11 cellular contexts compared by ENCODE assay signal in the genomic region with DNA sequence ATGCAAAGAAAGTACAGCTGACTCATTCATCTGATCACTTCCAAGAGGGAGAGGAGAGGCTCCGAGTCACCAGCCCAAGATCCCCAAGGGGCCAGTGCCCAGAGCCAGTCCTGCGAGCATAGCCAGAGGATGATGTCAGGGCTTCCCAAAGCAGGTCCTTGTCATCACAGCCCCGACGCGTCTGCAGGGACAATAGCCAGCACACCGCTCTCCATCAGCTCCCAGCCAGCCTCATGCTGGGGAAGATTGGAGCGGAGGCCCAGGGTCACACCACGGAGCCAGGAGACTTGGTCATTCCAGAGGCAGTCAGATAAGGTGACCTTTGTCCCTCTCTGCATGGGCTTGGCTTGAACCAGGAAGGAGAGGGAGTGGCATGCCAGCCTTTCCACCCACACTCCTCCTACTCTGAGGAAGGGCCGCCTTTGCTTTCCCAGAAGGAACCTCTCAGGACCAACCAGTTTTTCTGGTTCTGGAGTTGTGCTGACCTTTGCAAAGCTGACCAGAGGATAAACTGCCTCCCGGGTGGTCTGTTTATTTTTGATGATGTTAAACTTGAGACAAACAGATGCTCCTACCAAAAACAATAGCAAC. TPM values are rescaled to one million over a fixed set of nuclear protein-coding genes. Genes with fewer than 3 reads are reported as not detected.
DNase-seq lines count a peak whose midpoint lies in the region; ATAC-seq and TF ChIP-seq lines count a peak whose summit lies in the region.
"Had no signal": no experiment of that assay in that cellular context is flagged by ENCODE, and none has a peak within 500 bp of the region (broad histone marks: within the 10 kb centered on the region; RNA-seq: fewer than 3 reads in every experiment).

No MANE protein-coding gene starts in this region.

- H3K27me3 Mint-ChIP-seq in Calu3 (ENCODE audit: unreplicated experiment), result no peaks in the 10 kb centered on the region
- no peaks in the 10 kb centered on the region for H3K27me3 Mint-ChIP-seq in osteocyte (ENCODE audit: unreplicated experiment)
- H3K27me3 Mint-ChIP-seq in activated T-cell treated with anti-CD3 and anti-CD28 coated beads, Interleukin-2, amount 50 U/mL, for 4 hours (ENCODE audit: low read depth), result peaks cover 2% of the 10 kb centered on the region

- WGBS in adrenal gland, 4 donors, result 28 to 46% (median 33%) methylated on average over 6 to 10 of the region's 10 CpGs
- WGBS in heart left ventricle, 4 donors, result 12 to 17% (median 16%) methylated on average over 10 of the region's 10 CpGs

- intact Hi-C loops in Calu3 (cut with micrococcal nuclease; ENCODE audit: unreplicated experiment) (loop anchor here (1.0 kb wide), 1 partner anchor 58 kb away; no protein-coding TSS in a partner anchor), adrenal gland (cut with DNase I) (no loop called here), heart left ventricle (cut with DNase I) (loop anchor here in 6 of 10 donors (2.0 to 10.0 kb wide), 8 partner anchors 49 to 476 kb away; no protein-coding TSS in a partner anchor)

- BruUV-seq in Calu3 (replicated peaks; lab: Mats Ljungman, UMichigan), result no TSS peak

- H3K9me3 ChIP-seq in adrenal gland (replicated peaks in 1 of 3) (no peaks in the 10 kb centered on the region), heart left ventricle (no peaks in the 10 kb centered on the region)

- H3K36me3 Mint-ChIP-seq in Calu3 (ENCODE audit: insufficient read depth, unreplicated experiment) (peaks cover 13% of the 10 kb centered on the region), osteocyte (ENCODE audit: unreplicated experiment) (peaks cover 6% of the 10 kb centered on the region)
- no peaks in the 10 kb centered on the region for H3K36me3 Mint-ChIP-seq in activated T-cell treated with anti-CD3 and anti-CD28 coated beads, Interleukin-2, amount 50 U/mL, for 4 hours (ENCODE audit: insufficient read depth)

- H3K9me3 Mint-ChIP-seq in Calu3 (ENCODE audit: low read depth, unreplicated experiment), result no peaks in the 10 kb centered on the region
- no peaks in the 10 kb centered on the region for H3K9me3 Mint-ChIP-seq in osteocyte (ENCODE audit: unreplicated experiment)
- no peaks in the 10 kb centered on the region for H3K9me3 Mint-ChIP-seq in activated T-cell treated with anti-CD3 and anti-CD28 coated beads, Interleukin-2, amount 50 U/mL, for 4 hours

- H3K27ac Mint-ChIP-seq in Calu3 (ENCODE audit: unreplicated experiment), result peak overlapping the region; percentile 92
- peak overlapping the region; percentile 63 for H3K27ac Mint-ChIP-seq in osteocyte (ENCODE audit: unreplicated experiment)

- no peak overlapping the region for H3K4me3 ChIP-seq in adrenal gland
- H3K4me3 ChIP-seq in heart left ventricle, result peak overlapping the region in 2 of 12 donors; percentile 1 to 10

- H3K4me1 ChIP-seq in adrenal gland (replicated peaks in 1 of 2) (no peaks in the 10 kb centered on the region), heart left ventricle (peaks cover 0 to 63% (median 17%) of the 10 kb centered on the region in 12 donors)

- CTCF ChIA-PET in Calu3 (lab: Charles Lee), result interaction anchor here (1.1 kb wide), 1 partner anchor 11 kb away, joined by 8 read pairs; no protein-coding TSS in a partner anchor

- H3K27me3 ChIP-seq in adrenal gland (no peaks in the 10 kb centered on the region), heart left ventricle (no peaks in the 10 kb centered on the region)

- H3K4me1 Mint-ChIP-seq in Calu3 (ENCODE audit: low read depth, unreplicated experiment) (peaks cover 29% of the 10 kb centered on the region), osteocyte (ENCODE audit: unreplicated experiment) (peaks cover 38% of the 10 kb centered on the region)
- H3K4me1 Mint-ChIP-seq in activated T-cell treated with anti-CD3 and anti-CD28 coated beads, Interleukin-2, amount 50 U/mL, for 4 hours (ENCODE audit: low read depth), result no peaks in the 10 kb centered on the region

- H3K36me3 ChIP-seq in adrenal gland (replicated peaks in 1 of 2), result no peaks in the 10 kb centered on the region
- peaks cover 0 to 6% (median 0%) of the 10 kb centered on the region in 9 donors for H3K36me3 ChIP-seq in heart left ventricle

- TF ChIP-seq CTCF in Calu3 (IDR thresholded peaks at IDR 0.05; ENCODE audit: unreplicated experiment) (no peak), adrenal gland (IDR thresholded peaks at IDR 0.05) (no peak), heart left ventricle (IDR thresholded peaks at IDR 0.05) (no peak), osteocyte (IDR thresholded peaks at IDR 0.05) (no peak)

- peak; percentile 83 to 87 (median 84) for ATAC-seq in heart left ventricle
- no peak for ATAC-seq in activated T-cell treated with anti-CD3 and anti-CD28 coated beads, Interleukin-2, amount 50 U/mL, for 4 hours
- ATAC-seq in HG03521 (IDR thresholded peaks at IDR 0.05; ENCODE audit: unreplicated experiment), result no peak

- H3K4me3 Mint-ChIP-seq in Calu3 (ENCODE audit: low read depth, unreplicated experiment) (peak overlapping the region; percentile 45), osteocyte (ENCODE audit: unreplicated experiment) (no peak overlapping the region)
- H3K4me3 Mint-ChIP-seq in activated T-cell treated with anti-CD3 and anti-CD28 coated beads, Interleukin-2, amount 50 U/mL, for 4 hours, result no peak overlapping the region

- H3K27ac ChIP-seq in adrenal gland (no peak overlapping the region), heart left ventricle (peak overlapping the region; percentile 37 to 93 (median 82))

- DNase-seq in Calu3, result peak; percentile 81
- DNase-seq in adrenal gland, result peak in 6 of 7 donors; percentile 29 to 61 (median 31)
- peak; percentile 85 to 96 (median 85) for DNase-seq in heart left ventricle
- DNase-seq in osteocyte (ENCODE audit: extremely low spot score, unreplicated experiment), result no peak
- DNase-seq in activated T-cell treated with anti-CD3 and anti-CD28 coated beads, Interleukin-2, amount 50 U/mL, for 4 hours, result no peak
- DNase-seq in COLO668 (lab: John Stamatoyannopoulos, UW; ENCODE audit: unreplicated experiment), result no peak
- DNase-seq in GM19240 (ENCODE audit: insufficient read length, low spot score), result no peak
- DNase-seq: activated CD4-positive, alpha-beta T cell treated with anti-CD3 and anti-CD28 coated beads for 4 hours; effector CD4-positive, alpha-beta T cell; NCI-H82 had no signal

- TF ChIP-seq POLR2A in adrenal gland (IDR thresholded peaks at IDR 0.05) (no peak), heart left ventricle (IDR thresholded peaks at IDR 0.05) (no peak)

RNA-seq across cellular contexts. Expression of a gene that starts 58.3 kb away (rescaled TPM):
- total RNA-seq in Calu3 (2022) (17.1 and 17.5 TPM in 2 replicates), adrenal gland (10 to 100 TPM in 1 of 8 donors, 1 to 10 TPM in 7; 1.6 to 45.2 (median 3.9) TPM), heart left ventricle (10 to 100 TPM in 2 of 9 donors, 1 to 10 TPM in 7; 6.0 to 15.7 (median 8.7) TPM), osteocyte (4.9 and 7.2 TPM in 2 replicates)
- polyA plus RNA-seq in adrenal gland (1 to 10 TPM; 1.7 to 2.8 (median 2.0) TPM), heart left ventricle (1 to 10 TPM; 4.3 to 8.6 TPM)
- under 1 TPM in 2 of 3 donors, not detected in 1; 0.10 to 0.11 TPM for total RNA-seq in activated T-cell treated with anti-CD3 and anti-CD28 coated beads, Interleukin-2, amount 50 U/mL, for 4 hours

Comparison
In these comparisons a context has a peak if more than half of its experiments do, and no peak if none do; other contexts are left out.
1. DNase-seq: peak in Calu3 (single experiment), adrenal gland (6 of 7) and heart left ventricle (5 of 5); none in osteocyte (single experiment), activated T-cell treated with anti-CD3 and anti-CD28 coated beads, Interleukin-2, amount 50 U/mL, for 4 hours (single experiment), COLO668 (single experiment) and GM19240 (single experiment).
2. H3K27ac ChIP-seq: peak in heart left ventricle (12 of 12); none in adrenal gland (0 of 5).
3. ATAC-seq: peak in heart left ventricle (4 of 4); none in activated T-cell treated with anti-CD3 and anti-CD28 coated beads, Interleukin-2, amount 50 U/mL, for 4 hours (0 of 2) and HG03521 (single experiment).
4. intact Hi-C loops: an anchor here in Calu3 (1.0 kb wide) and heart left ventricle (2.0 to 10.0 kb wide); none called in adrenal gland.